13 cellular contexts compared by ENCODE assay signal in the genomic region with DNA sequence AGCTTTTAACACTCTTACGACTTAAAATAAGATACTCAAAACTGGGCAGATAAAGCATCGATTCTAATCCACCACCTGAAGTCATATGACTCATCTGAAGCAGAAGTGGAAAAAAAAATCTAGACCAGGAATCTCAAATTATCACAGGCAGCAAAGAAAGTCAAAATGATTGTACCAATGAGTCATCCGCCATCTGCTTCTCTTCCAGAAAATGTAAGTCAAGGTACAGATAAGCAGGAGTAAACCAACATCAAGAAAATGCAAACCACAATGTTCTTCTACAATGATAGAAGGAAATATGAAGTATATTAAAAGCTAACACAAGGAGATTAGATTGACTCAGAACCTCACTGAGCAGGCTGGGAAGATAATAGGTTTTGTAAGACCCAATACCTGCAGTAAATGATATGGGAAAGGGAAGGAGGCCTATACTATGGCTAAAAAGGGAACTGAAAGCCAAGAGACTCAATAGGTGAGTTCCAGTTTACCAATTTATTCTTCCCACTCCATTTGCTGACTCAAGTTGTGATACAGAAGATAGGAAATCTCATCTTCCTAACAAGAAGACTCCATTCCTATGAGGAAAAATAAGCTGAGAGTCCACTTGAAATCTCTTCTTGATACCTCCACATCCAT.
A peak's percentile ranks its signal among the peaks of the same experiment; 100 is the strongest.
DNase-seq lines count a peak whose midpoint lies in the region; ATAC-seq and TF ChIP-seq lines count a peak whose summit lies in the region.
"Had no signal": no experiment of that assay in that cellular context is flagged by ENCODE, and none has a peak within 500 bp of the region (broad histone marks: within the 10 kb centered on the region; RNA-seq: fewer than 3 reads in every experiment).

No MANE protein-coding gene starts in this region.

- no peak for DNase-seq in activated CD4-positive, alpha-beta T cell treated with anti-CD3 and anti-CD28 coated beads, Interleukin-2, amount 10 ng/mL, durations not matched to agents 24 days and 14 days
- DNase-seq in activated CD4-positive, alpha-beta T cell treated with anti-CD3 and anti-CD28 coated beads, Interleukin-2, amount 10 ng/mL, durations not matched to agents 7 days and 5 days = no peak
- peak; percentile 85 for DNase-seq in OCI-M1 (lab: John Stamatoyannopoulos, UW)
- peak; percentile 21 to 39 for DNase-seq in cardiac fibroblast (ENCODE audit: low read depth in 2 of 2)
- DNase-seq in spleen = no peak
- DNase-seq in neuronal stem cell (ENCODE audit: low spot score) = no peak
- DNase-seq in cerebellum (ENCODE audit: low spot score) = no peak
- DNase-seq: activated gamma-delta T cell, left ventricle myocardium superior, NCI-H524 treated with DMSO at 0.1 percent for 48 hours had no signal

- no peak overlapping the region for H2AK5ac ChIP-seq in neuronal stem cell (ENCODE audit: low read depth, low read length)

- no peaks in the 10 kb centered on the region for H3K79me1 ChIP-seq in neuronal stem cell (ENCODE audit: low read depth, low read length)

- CTCF ChIA-PET in activated CD4-positive, alpha-beta T cell treated with anti-CD3 and anti-CD28 coated beads, Interleukin-2, amount 10 ng/mL, durations not matched to agents 7 days and 5 days (lab: Charles Lee) = interaction anchor here (0.6 to 0.9 kb wide), 2 partner anchors 15 to 410 kb away, joined by 3 to 5 read pairs; no protein-coding TSS in a partner anchor

- peaks cover 2% of the 10 kb centered on the region for H3K27me3 Mint-ChIP-seq in activated CD4-positive, alpha-beta T cell treated with anti-CD3 and anti-CD28 coated beads, Interleukin-2, amount 10 ng/mL, durations not matched to agents 24 days and 14 days
- peaks cover 2% of the 10 kb centered on the region for H3K27me3 Mint-ChIP-seq in activated CD4-positive, alpha-beta T cell treated with anti-CD3 and anti-CD28 coated beads, Interleukin-2, amount 10 ng/mL, durations not matched to agents 7 days and 5 days
- H3K27me3 Mint-ChIP-seq: type B pancreatic cell had no signal

- POLR2A ChIA-PET in activated CD4-positive, alpha-beta T cell treated with anti-CD3 and anti-CD28 coated beads, Interleukin-2, amount 10 ng/mL, durations not matched to agents 7 days and 5 days (lab: Charles Lee) = no interaction called here

- H3K4me1 ChIP-seq in spleen = peaks cover 0 to 55% (median 29%) of the 10 kb centered on the region in 6 donors
- H3K4me1 ChIP-seq in neuronal stem cell (ENCODE audit: control insufficient read depth in 2 of 2, insufficient read depth in 1 of 2, low read depth in 1 of 2, low read length in 2 of 2) = peaks cover 0 to 5% of the 10 kb centered on the region in 2 donors
- H3K4me1 ChIP-seq: parathyroid adenoma had no signal

- H3K27me3 ChIP-seq in spleen (replicated peaks in 1 of 7) = no peaks in the 10 kb centered on the region
- H3K27me3 ChIP-seq in neuronal stem cell (ENCODE audit: control insufficient read depth in 3 of 3, insufficient read depth in 3 of 3, low read depth in 1 of 3, low read length in 3 of 3) = no peaks in the 10 kb centered on the region

- H2AFZ ChIP-seq in neuronal stem cell (ENCODE audit: low read length) = no peak overlapping the region
- H2AFZ ChIP-seq: parathyroid adenoma had no signal

- H3K9me3 ChIP-seq in spleen = peaks cover 0 to under 1% (median 0%) of the 10 kb centered on the region in 8 donors
- no peaks in the 10 kb centered on the region for H3K9me3 ChIP-seq in neuronal stem cell (replicated peaks in 1 of 2; ENCODE audit: control insufficient read depth in 2 of 2, insufficient read depth in 1 of 2, low read depth in 1 of 2, low read length in 2 of 2)

- peaks cover 6% of the 10 kb centered on the region for H3K9me3 Mint-ChIP-seq in activated CD4-positive, alpha-beta T cell treated with anti-CD3 and anti-CD28 coated beads, Interleukin-2, amount 10 ng/mL, durations not matched to agents 24 days and 14 days
- H3K9me3 Mint-ChIP-seq in activated CD4-positive, alpha-beta T cell treated with anti-CD3 and anti-CD28 coated beads, Interleukin-2, amount 10 ng/mL, durations not matched to agents 7 days and 5 days = peaks cover 1% of the 10 kb centered on the region

- H2BK5ac ChIP-seq in neuronal stem cell (ENCODE audit: low read length) = no peak overlapping the region

- intact Hi-C loops in activated CD4-positive, alpha-beta T cell treated with anti-CD3 and anti-CD28 coated beads, Interleukin-2, amount 10 ng/mL, durations not matched to agents 24 days and 14 days (cut with micrococcal nuclease) = loop anchor here (1.0 to 2.0 kb wide), 5 partner anchors 79 to 248 kb away; a partner anchor contains a TSS
- intact Hi-C loops in spleen (cut with DNase I; ENCODE audit: low total_unique reads) = no loop called here

- 51 to 79% (median 56%) methylated on average over 3 of the region's 3 CpGs for WGBS in spleen, 5 donors
- WGBS in neuronal stem cell (ENCODE audit: extremely low coverage in 2 of 2, insufficient read length in 2 of 2, insufficient replicate concordance in 1 of 2), 2 donors = no CpG with 5 or more reads among the region's 3 CpGs

- H3K27ac ChIP-seq in spleen = peak overlapping the region in 7 of 8 donors; percentile 37 to 90 (median 79)
- H3K27ac ChIP-seq in neuronal stem cell (replicated peaks; ENCODE audit: low read length) = no peak overlapping the region
- H3K27ac ChIP-seq: parathyroid adenoma had no signal

- H2BK12ac ChIP-seq in neuronal stem cell (ENCODE audit: low read length) = no peak overlapping the region

- H3K4me3 Mint-ChIP-seq in activated CD4-positive, alpha-beta T cell treated with anti-CD3 and anti-CD28 coated beads, Interleukin-2, amount 10 ng/mL, durations not matched to agents 24 days and 14 days = peak overlapping the region; percentile 0
- H3K4me3 Mint-ChIP-seq in activated CD4-positive, alpha-beta T cell treated with anti-CD3 and anti-CD28 coated beads, Interleukin-2, amount 10 ng/mL, durations not matched to agents 7 days and 5 days = no peak overlapping the region
- H3K4me3 Mint-ChIP-seq: type B pancreatic cell had no signal

- H4K8ac ChIP-seq in neuronal stem cell (ENCODE audit: low read depth, low read length) = no peak overlapping the region

- no peak overlapping the region for H3K23ac ChIP-seq in neuronal stem cell (ENCODE audit: low read depth, low read length, poor library complexity)

- H3K9ac ChIP-seq in neuronal stem cell (ENCODE audit: low read depth, low read length, poor library complexity) = no peak overlapping the region
- H3K9ac ChIP-seq: parathyroid adenoma had no signal

- no peak overlapping the region for H3K4me2 ChIP-seq in neuronal stem cell (ENCODE audit: insufficient read depth, low read length, poor library complexity, severe bottlenecking)

- no peaks in the 10 kb centered on the region for H3K36me3 ChIP-seq in spleen
- no peaks in the 10 kb centered on the region for H3K36me3 ChIP-seq in neuronal stem cell (replicated peaks in 1 of 2; ENCODE audit: control insufficient read depth in 2 of 2, insufficient read depth in 2 of 2, low read length in 2 of 2)

- ATAC-seq in GM19397 (IDR thresholded peaks at IDR 0.05; ENCODE audit: unreplicated experiment) = no peak
- ATAC-seq: left ventricle myocardium superior had no signal

- no peak overlapping the region for H2BK120ac ChIP-seq in neuronal stem cell (ENCODE audit: low read depth, low read length)

- no peak overlapping the region for H3K4me3 ChIP-seq in cardiac fibroblast (replicated peaks in 1 of 2; ENCODE audit: low read depth in 2 of 2, low read length in 2 of 2)
- peak overlapping the region in 1 of 8 donors; percentile 17 for H3K4me3 ChIP-seq in spleen
- no peak overlapping the region for H3K4me3 ChIP-seq in neuronal stem cell (ENCODE audit: low read length in 2 of 2)

- TF ChIP-seq CTCF in cardiac fibroblast (IDR thresholded peaks at IDR 0.05; ENCODE audit: low read depth, low read length) (no peak), spleen (IDR thresholded peaks at IDR 0.05 in 8 of 11, conservative IDR thresholded peaks at IDR 0.05 in 3 of 11) (no peak)

- no peak overlapping the region for H2BK15ac ChIP-seq in neuronal stem cell (ENCODE audit: low read length)

- no peaks in the 10 kb centered on the region for H3K36me3 Mint-ChIP-seq in activated CD4-positive, alpha-beta T cell treated with anti-CD3 and anti-CD28 coated beads, Interleukin-2, amount 10 ng/mL, durations not matched to agents 24 days and 14 days (ENCODE audit: low read depth)
- no peaks in the 10 kb centered on the region for H3K36me3 Mint-ChIP-seq in activated CD4-positive, alpha-beta T cell treated with anti-CD3 and anti-CD28 coated beads, Interleukin-2, amount 10 ng/mL, durations not matched to agents 7 days and 5 days (ENCODE audit: low read depth)
- H3K36me3 Mint-ChIP-seq: type B pancreatic cell had no signal

- H3K18ac ChIP-seq in neuronal stem cell (ENCODE audit: low read length) = no peak overlapping the region

- H3K4ac ChIP-seq in neuronal stem cell (ENCODE audit: low read length) = no peak overlapping the region

- no peak overlapping the region for H3K14ac ChIP-seq in neuronal stem cell (ENCODE audit: low read length)

- peak overlapping the region; percentile 23 for H3K27ac Mint-ChIP-seq in activated CD4-positive, alpha-beta T cell treated with anti-CD3 and anti-CD28 coated beads, Interleukin-2, amount 10 ng/mL, durations not matched to agents 24 days and 14 days
- no peak overlapping the region for H3K27ac Mint-ChIP-seq in activated CD4-positive, alpha-beta T cell treated with anti-CD3 and anti-CD28 coated beads, Interleukin-2, amount 10 ng/mL, durations not matched to agents 7 days and 5 days
- H3K27ac Mint-ChIP-seq: type B pancreatic cell had no signal

- peaks cover 35% of the 10 kb centered on the region for H3K4me1 Mint-ChIP-seq in activated CD4-positive, alpha-beta T cell treated with anti-CD3 and anti-CD28 coated beads, Interleukin-2, amount 10 ng/mL, durations not matched to agents 24 days and 14 days
- peaks cover 28% of the 10 kb centered on the region for H3K4me1 Mint-ChIP-seq in activated CD4-positive, alpha-beta T cell treated with anti-CD3 and anti-CD28 coated beads, Interleukin-2, amount 10 ng/mL, durations not matched to agents 7 days and 5 days

- no peak overlapping the region for H4K91ac ChIP-seq in neuronal stem cell (ENCODE audit: low read depth, low read length, poor library complexity)

- TF ChIP-seq POLR2A in spleen (IDR thresholded peaks at IDR 0.05) = no peak

Comparison
In these comparisons a context has a peak if more than half of its experiments do, and no peak if none do; other contexts are left out.
1. DNase-seq: peak in OCI-M1 (single experiment) and cardiac fibroblast (2 of 2); none in activated CD4-positive, alpha-beta T cell treated with anti-CD3 and anti-CD28 coated beads, Interleukin-2, amount 10 ng/mL, durations not matched to agents 24 days and 14 days (single experiment), activated CD4-positive, alpha-beta T cell treated with anti-CD3 and anti-CD28 coated beads, Interleukin-2, amount 10 ng/mL, durations not matched to agents 7 days and 5 days (single experiment), spleen (single experiment), neuronal stem cell (single experiment) and cerebellum (single experiment).